ENCODE assay signal across 2 cellular contexts in the genomic region with DNA sequence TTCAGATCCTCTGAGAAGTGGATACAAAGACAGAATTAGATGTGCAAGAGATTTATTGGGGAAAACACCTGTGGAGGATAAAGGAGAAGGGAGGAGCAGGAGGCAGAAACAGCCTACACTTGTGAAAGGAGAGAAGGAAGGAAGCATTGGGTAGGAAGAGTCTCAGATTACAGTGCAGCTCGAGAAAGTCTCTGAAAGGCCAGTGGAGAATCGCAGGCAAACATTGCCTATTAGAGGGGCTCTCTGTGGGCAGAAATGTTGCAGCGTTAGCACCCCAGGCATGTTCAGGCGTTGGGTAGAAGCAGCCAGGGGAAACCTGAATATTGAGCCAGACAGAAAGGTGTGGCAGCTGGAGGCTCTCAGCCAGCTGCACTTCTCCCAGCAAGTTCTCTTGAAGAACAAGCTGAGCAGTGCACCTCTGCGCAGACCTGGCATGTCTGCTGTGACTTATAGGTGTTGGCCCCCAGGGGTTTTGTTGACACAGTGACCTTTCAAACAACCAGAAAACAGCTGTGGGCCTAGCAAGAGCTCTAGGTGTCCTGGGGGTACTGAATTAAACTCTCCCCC.
TF ChIP-seq lines count a peak whose summit lies in the region.

No MANE protein-coding gene starts in this region.

TF ChIP-seq in HepG2, 621 proteins besides CTCF, POLR2A, EP300 and RAD21:
- TF ChIP-seq ZNF616 (CRISPR knock-in tag; IDR thresholded peaks at IDR 0.05; ENCODE audit: low read depth): no peak
- TF ChIP-seq, protein P1, sequence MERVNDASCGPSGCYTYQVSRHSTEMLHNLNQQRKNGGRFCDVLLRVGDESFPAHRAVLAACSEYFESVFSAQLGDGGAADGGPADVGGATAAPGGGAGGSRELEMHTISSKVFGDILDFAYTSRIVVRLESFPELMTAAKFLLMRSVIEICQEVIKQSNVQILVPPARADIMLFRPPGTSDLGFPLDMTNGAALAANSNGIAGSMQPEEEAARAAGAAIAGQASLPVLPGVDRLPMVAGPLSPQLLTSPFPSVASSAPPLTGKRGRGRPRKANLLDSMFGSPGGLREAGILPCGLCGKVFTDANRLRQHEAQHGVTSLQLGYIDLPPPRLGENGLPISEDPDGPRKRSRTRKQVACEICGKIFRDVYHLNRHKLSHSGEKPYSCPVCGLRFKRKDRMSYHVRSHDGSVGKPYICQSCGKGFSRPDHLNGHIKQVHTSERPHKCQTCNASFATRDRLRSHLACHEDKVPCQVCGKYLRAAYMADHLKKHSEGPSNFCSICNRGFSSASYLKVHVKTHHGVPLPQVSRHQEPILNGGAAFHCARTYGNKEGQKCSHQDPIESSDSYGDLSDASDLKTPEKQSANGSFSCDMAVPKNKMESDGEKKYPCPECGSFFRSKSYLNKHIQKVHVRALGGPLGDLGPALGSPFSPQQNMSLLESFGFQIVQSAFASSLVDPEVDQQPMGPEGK (CRISPR knock-in tag; IDR thresholded peaks at IDR 0.05): 0 out of 2 replicates have a peak, but pooled peaks have one; percentile 15

TF ChIP-seq in K562, 482 proteins besides CTCF, POLR2A, EP300 and RAD21:
- TF ChIP-seq, protein P2, sequence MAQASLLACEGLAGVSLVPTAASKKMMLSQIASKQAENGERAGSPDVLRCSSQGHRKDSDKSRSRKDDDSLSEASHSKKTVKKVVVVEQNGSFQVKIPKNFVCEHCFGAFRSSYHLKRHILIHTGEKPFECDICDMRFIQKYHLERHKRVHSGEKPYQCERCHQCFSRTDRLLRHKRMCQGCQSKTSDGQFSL (CRISPR knock-in tag; IDR thresholded peaks at IDR 0.05): no peak
- TF ChIP-seq, protein P2 (tag; IDR thresholded peaks at IDR 0.05): no peak
- TF ChIP-seq NRF1 (conservative IDR thresholded peaks at IDR 0.05 in 1 of 2, IDR thresholded peaks at IDR 0.05 in 1 of 2): 0 out of 4 replicates have a peak, but pooled peaks of 1 of the 2 experiments have one; percentile 17
